ENCODE assay signal across 2 cellular contexts in the genomic region with DNA sequence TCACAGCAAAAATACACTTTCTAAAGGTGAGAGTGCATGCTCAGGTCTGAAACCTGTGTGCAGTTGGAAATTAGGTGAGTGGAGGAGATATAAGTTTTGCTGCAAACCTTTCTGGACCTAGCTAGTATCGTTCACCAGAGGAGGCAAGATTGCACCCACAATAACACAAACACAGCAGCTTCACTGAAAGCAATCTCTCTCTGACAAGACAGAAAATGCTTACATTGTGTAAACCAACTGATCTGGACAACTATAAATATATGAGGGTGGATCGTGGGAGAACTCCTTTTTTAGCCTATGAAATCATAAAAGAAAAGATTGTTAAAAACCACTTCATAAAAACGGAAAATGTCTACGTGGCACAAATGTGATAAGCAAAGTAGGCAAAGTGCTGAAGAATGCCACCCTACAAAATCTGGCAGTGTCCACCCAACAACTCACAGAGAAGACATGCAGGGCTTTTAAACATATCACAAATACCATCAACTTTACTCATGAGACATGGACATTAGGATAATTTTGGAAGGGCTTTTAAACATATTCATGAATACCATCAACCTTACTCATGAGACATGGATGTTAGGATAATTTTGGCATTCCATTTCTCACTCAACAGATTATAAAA.
TF ChIP-seq lines count a peak whose summit lies in the region.

No MANE protein-coding gene starts in this region.

TF ChIP-seq in SK-N-SH, 30 proteins besides CTCF, POLR2A, EP300 and RAD21 (continues in another document):
- TF ChIP-seq ZBTB33 (IDR thresholded peaks at IDR 0.05; ENCODE audit: borderline replicate concordance, low read depth), result no peak
- TF ChIP-seq ELF1 (IDR thresholded peaks at IDR 0.05), result no peak
- TF ChIP-seq RCOR1 (IDR thresholded peaks at IDR 0.05; ENCODE audit: low read length), result no peak
- TF ChIP-seq PBX3 (IDR thresholded peaks at IDR 0.05), result peak; percentile 76
- TF ChIP-seq GABPA (IDR thresholded peaks at IDR 0.05; ENCODE audit: low read depth), result no peak
- TF ChIP-seq RXRA (IDR thresholded peaks at IDR 0.05; ENCODE audit: borderline replicate concordance, low read depth), result no peak
- TF ChIP-seq REST (IDR thresholded peaks at IDR 0.05; ENCODE audit: low read depth, low read length), result no peak
- peak; percentile 92 for TF ChIP-seq TEAD4 (IDR thresholded peaks at IDR 0.05; ENCODE audit: borderline replicate concordance, insufficient read depth)
- TF ChIP-seq USF2 (IDR thresholded peaks at IDR 0.05; ENCODE audit: borderline replicate concordance, low read depth, low read length), result no peak
- TF ChIP-seq TCF12 (IDR thresholded peaks at IDR 0.05), result peak; percentile 91
- no peak for TF ChIP-seq MAX (IDR thresholded peaks at IDR 0.05; ENCODE audit: low read depth)
- TF ChIP-seq RFX5 (IDR thresholded peaks at IDR 0.05; ENCODE audit: low read length), result no peak
- peak; percentile 89 for TF ChIP-seq FOSL2 (IDR thresholded peaks at IDR 0.05; ENCODE audit: borderline replicate concordance, low read depth)
- TF ChIP-seq USF1 (IDR thresholded peaks at IDR 0.05; ENCODE audit: borderline replicate concordance, low read depth), result no peak
- TF ChIP-seq POLR2AphosphoS5 (IDR thresholded peaks at IDR 0.05; ENCODE audit: low read depth, low read length), result peak; percentile 33; the same call in 1 of the 2 replicates
- TF ChIP-seq YY1 (IDR thresholded peaks at IDR 0.05; ENCODE audit: low read depth), result no peak
- peak; percentile 89 for TF ChIP-seq NFIC (IDR thresholded peaks at IDR 0.05; ENCODE audit: borderline replicate concordance)
- peak; percentile 81; the same call in 1 of the 2 replicates for TF ChIP-seq FOXM1 (IDR thresholded peaks at IDR 0.05; ENCODE audit: low read depth)
- no peak for TF ChIP-seq NRF1 (IDR thresholded peaks at IDR 0.05; ENCODE audit: low read depth, low read length)

TF ChIP-seq in WTC11, 78 proteins besides CTCF, POLR2A, EP300 and RAD21:
- no peak for TF ChIP-seq FOXJ3 (CRISPR knock-in tag; IDR thresholded peaks at IDR 0.05; ENCODE audit: borderline replicate concordance)
- TF ChIP-seq MAX (CRISPR knock-in tag; IDR thresholded peaks at IDR 0.05), result no peak
- no peak for TF ChIP-seq ZNF396 (CRISPR knock-in tag; IDR thresholded peaks at IDR 0.05; ENCODE audit: borderline replicate concordance)
- no peak for TF ChIP-seq JUN (CRISPR knock-in tag; IDR thresholded peaks at IDR 0.05)
- no peak for TF ChIP-seq FOXP4 (CRISPR knock-in tag; IDR thresholded peaks at IDR 0.05)
- no peak for TF ChIP-seq USF2 (CRISPR knock-in tag; IDR thresholded peaks at IDR 0.05)
- TF ChIP-seq ESRRA (CRISPR knock-in tag; IDR thresholded peaks at IDR 0.05; ENCODE audit: borderline replicate concordance), result no peak
- TF ChIP-seq, protein P1, sequence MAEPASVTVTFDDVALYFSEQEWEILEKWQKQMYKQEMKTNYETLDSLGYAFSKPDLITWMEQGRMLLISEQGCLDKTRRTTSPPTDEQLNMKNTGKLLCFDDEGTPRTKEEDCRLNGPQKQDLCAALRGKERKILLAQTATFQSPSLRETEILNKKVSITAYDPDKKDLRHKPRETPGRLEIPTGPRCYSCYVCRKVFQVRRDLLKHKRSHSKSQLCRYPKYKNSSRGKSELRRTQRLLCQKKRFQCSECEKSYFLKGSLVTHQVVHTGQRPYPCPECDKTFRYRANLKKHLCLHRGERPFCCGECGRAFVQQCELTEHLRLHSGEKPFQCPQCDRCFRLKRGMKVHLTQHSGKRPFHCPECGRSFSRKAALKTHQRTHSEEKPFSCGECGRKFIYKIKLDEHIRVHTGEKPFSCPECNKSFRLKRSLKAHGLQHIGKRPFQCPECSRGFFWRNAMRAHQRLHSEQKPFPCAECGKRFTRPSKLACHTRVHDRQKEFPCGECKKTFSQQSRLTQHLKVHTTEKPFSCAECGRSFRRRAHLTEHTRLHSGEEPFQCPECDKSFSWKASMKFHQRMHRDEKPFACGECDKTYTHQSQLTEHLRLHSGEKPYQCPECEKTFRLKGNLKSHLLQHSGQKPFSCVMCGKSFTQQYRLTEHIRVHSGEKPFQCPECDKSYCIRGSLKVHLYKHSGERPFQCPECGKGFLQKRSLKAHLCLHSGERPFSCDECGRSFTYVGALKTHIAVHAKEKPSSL (CRISPR knock-in tag; conservative IDR thresholded peaks at IDR 0.05), result no peak
- TF ChIP-seq ATF1 (CRISPR knock-in tag; IDR thresholded peaks at IDR 0.05), result no peak
- TF ChIP-seq IRF2 (CRISPR knock-in tag; IDR thresholded peaks at IDR 0.05; ENCODE audit: borderline replicate concordance, low read depth), result no peak
- no peak for TF ChIP-seq ZNF138 (CRISPR knock-in tag; conservative IDR thresholded peaks at IDR 0.05)
- no peak for TF ChIP-seq ELF4 (CRISPR knock-in tag; IDR thresholded peaks at IDR 0.05; ENCODE audit: low read depth)
- no peak for TF ChIP-seq SMAD3 (CRISPR knock-in tag; IDR thresholded peaks at IDR 0.05; ENCODE audit: borderline replicate concordance)
- no peak for TF ChIP-seq GTF2I (CRISPR knock-in tag; conservative IDR thresholded peaks at IDR 0.05)
- TF ChIP-seq KAT7 (CRISPR knock-in tag; IDR thresholded peaks at IDR 0.05; ENCODE audit: borderline replicate concordance), result no peak
- TF ChIP-seq MLX (CRISPR knock-in tag; IDR thresholded peaks at IDR 0.05), result no peak
